ENCODE assay signal across 8 cellular contexts in the genomic region with DNA sequence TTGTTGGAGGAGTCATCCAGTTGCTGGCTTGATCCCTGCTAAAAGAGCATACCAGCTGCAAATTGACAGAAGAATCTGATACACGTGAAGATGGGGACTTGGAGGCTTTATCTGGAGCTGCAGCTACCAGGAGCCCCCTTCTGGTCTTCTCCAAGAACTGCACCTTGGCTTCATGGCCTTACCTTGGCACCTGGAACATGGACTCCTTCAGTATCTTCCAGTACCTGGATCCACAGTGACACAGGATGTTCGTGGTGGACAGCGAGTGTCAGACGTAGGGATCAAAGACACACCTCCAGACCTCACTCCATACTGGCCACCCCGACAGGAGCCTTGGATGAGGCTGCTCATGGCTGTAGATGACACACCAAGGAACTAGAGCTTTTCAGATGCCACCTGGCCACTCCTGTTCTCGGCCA. TPM values are rescaled to one million over a fixed set of nuclear protein-coding genes. Genes with fewer than 3 reads are reported as not detected.
A peak's percentile ranks its signal among the peaks of the same experiment; 100 is the strongest.
DNase-seq lines count a peak whose midpoint lies in the region; ATAC-seq, FAIRE-seq and TF ChIP-seq lines count a peak whose summit lies in the region.

No MANE protein-coding gene starts in this region.

- ATAC-seq in GM18868 (IDR thresholded peaks at IDR 0.05; ENCODE audit: unreplicated experiment) (no peak), GM21576 (IDR thresholded peaks at IDR 0.05; ENCODE audit: unreplicated experiment) (no peak)

- TF ChIP-seq CTCF in NB4 (IDR thresholded peaks at IDR 0.05; ENCODE audit: low read depth, low read length): peak; percentile 88

- peak; percentile 70 for FAIRE-seq in G401.6 (lab: Jason Lieb, UNC)

- intact Hi-C loops in head of caudate nucleus (cut with DNase I): no loop called here

- no peak for TF ChIP-seq POLR2A in NB4 (IDR thresholded peaks at IDR 0.05; ENCODE audit: extremely low read depth, insufficient read length)

- in situ Hi-C loops in SK-MEL-5 (cut with HindIII; ENCODE audit: low pct_unique_long_range_greater_than_20kb, low sequenced_read_pairs): no loop called here

- peak; percentile 72 for DNase-seq in NB4 (ENCODE audit: low read depth)
- peak; percentile 81 for DNase-seq in SK-MEL-5 (ENCODE audit: low read depth, low spot score)
- DNase-seq in activated effector memory CD4-positive, alpha-beta T cell treated with anti-CD3 and anti-CD28 coated beads, Interleukin-2, amount 50 U/mL, for 16 hours: peak; percentile 83
- peak in 39 of 42 donors; percentile 14 to 79 (median 48) for DNase-seq in head of caudate nucleus
- peak; percentile 76 for DNase-seq in renal cortical epithelial cell (ENCODE audit: low read depth)

- H3K4me3 ChIP-seq in NB4 (ENCODE audit: low read depth, low read length): no peak overlapping the region

RNA-seq across cellular contexts. Expression of a gene that starts 9.9 kb away (rescaled TPM):
- total RNA-seq in SK-MEL-5 (2014; rRNA removed; shearing (Covaris generic)): not detected in 2 replicates
- polyA plus RNA-seq in SK-MEL-5 (2015; cell fraction: cytosol; rRNA removed): not detected in 2 replicates
- not detected in 2 replicates for polyA plus RNA-seq in SK-MEL-5 (2015; cell fraction: nucleus; rRNA removed)
- not detected in 2 replicates for total RNA-seq in renal cortical epithelial cell

RNA-seq across cellular contexts. Expression of a gene that starts 15.3 kb away (rescaled TPM):
- total RNA-seq in SK-MEL-5 (2014; rRNA removed; shearing (Covaris generic)): 2.5 and 2.6 TPM in 2 replicates
- polyA plus RNA-seq in SK-MEL-5 (2015; cell fraction: cytosol; rRNA removed): 5.6 and 6.0 TPM in 2 replicates
- 3.6 and 8.2 TPM in 2 replicates for polyA plus RNA-seq in SK-MEL-5 (2015; cell fraction: nucleus; rRNA removed)
- total RNA-seq in renal cortical epithelial cell: 3.0 and 3.9 TPM in 2 replicates
